ENCODE assay signal across 11 cellular contexts in genomic region chr2:68789603-68790002, GRCh38. TPM values are rescaled to one million over a fixed set of nuclear protein-coding genes. Genes with fewer than 3 reads are reported as not detected.
A peak's percentile ranks its signal among the peaks of the same experiment; 100 is the strongest.
DNase-seq lines count a peak whose midpoint lies in the region; ATAC-seq and FAIRE-seq lines count a peak whose summit lies in the region.
"Had no signal": no experiment of that assay in that cellular context is flagged by ENCODE, and none has a peak within 500 bp of the region (broad histone marks: within the 10 kb centered on the region; RNA-seq: fewer than 3 reads in every experiment).

No MANE protein-coding gene starts in this region.

- FAIRE-seq in HTR-8/SVneo (lab: Jason Lieb, UNC) = no peak
- FAIRE-seq: astrocyte had no signal

- H4K20me1 ChIP-seq in Karpas-422 (ENCODE audit: insufficient read depth, low read depth, low read length) = no peaks in the 10 kb centered on the region

- H3K4me2 ChIP-seq in Karpas-422 (ENCODE audit: low read depth, low read length, poor library complexity, severe bottlenecking) = no peak overlapping the region

- H2AFZ ChIP-seq in Karpas-422 (ENCODE audit: low read length) = no peak overlapping the region

- peaks cover 92% of the 10 kb centered on the region for H3K36me3 ChIP-seq in Karpas-422 (ENCODE audit: insufficient read depth, low read length)

- H3K4me3 ChIP-seq in Karpas-422 (ENCODE audit: low read length) = no peak overlapping the region

- no peaks in the 10 kb centered on the region for H3K9me3 ChIP-seq in Karpas-422 (ENCODE audit: low read length)

- peak overlapping the region; percentile 4; the same call in 1 of the 2 replicates for H3K27ac ChIP-seq in Karpas-422 (ENCODE audit: low read length)

- peak; percentile 99 for ATAC-seq in HG02588 (IDR thresholded peaks at IDR 0.05; ENCODE audit: unreplicated experiment)

- DNase-seq in activated effector memory CD4-positive, alpha-beta T cell treated with anti-CD3 and anti-CD28 coated beads, Interleukin-2, amount 50 U/mL, for 16 hours = peak; percentile 82
- DNase-seq in activated effector memory CD4-positive, alpha-beta T cell treated with Interleukin-2 at 50 U/mL for 16 hours = no peak
- DNase-seq in Karpas-422 (no peak), Kasumi-1 (lab: John Stamatoyannopoulos, UW) (no peak), DMS153 (lab: John Stamatoyannopoulos, UW) (no peak), HTR-8/SVneo (ENCODE audit: insufficient read length, low spot score) (no peak)
- peak; percentile 67 for DNase-seq in stimulated activated CD8-positive, alpha-beta memory T cell treated with anti-CD3 and anti-CD28 coated beads, Interleukin-4, amount 100 ng/mL, for 48 hours
- DNase-seq: RPMI8226 had no signal

- H3K4me1 ChIP-seq in Karpas-422 (ENCODE audit: low read length) = peaks cover 39% of the 10 kb centered on the region

- H3K9ac ChIP-seq in Karpas-422 (ENCODE audit: low read length) = no peak overlapping the region

- H3K27me3 ChIP-seq in Karpas-422 (ENCODE audit: low read length) = no peaks in the 10 kb centered on the region

- H3K79me2 ChIP-seq in Karpas-422 (ENCODE audit: low read length) = peaks cover 77% of the 10 kb centered on the region

- no peaks in the 10 kb centered on the region for H3K9me2 ChIP-seq in Karpas-422 (replicated peaks; ENCODE audit: insufficient read depth, low read length)

RNA-seq across cellular contexts. Expression of gene ARHGAP25, which starts 55.0 kb away (rescaled TPM):
- 172 and 213 TPM in 2 replicates for total RNA-seq in Karpas-422 (2014; rRNA removed; shearing (Covaris generic); ENCODE audit: low replicate concordance)
- total RNA-seq: HT-29 had no signal

Comparison
In these comparisons a context has a peak if more than half of its experiments do, and no peak if none do; other contexts are left out.
1. DNase-seq: peak in activated effector memory CD4-positive, alpha-beta T cell treated with anti-CD3 and anti-CD28 coated beads, Interleukin-2, amount 50 U/mL, for 16 hours (single experiment) and stimulated activated CD8-positive, alpha-beta memory T cell treated with anti-CD3 and anti-CD28 coated beads, Interleukin-4, amount 100 ng/mL, for 48 hours (single experiment); none in activated effector memory CD4-positive, alpha-beta T cell treated with Interleukin-2 at 50 U/mL for 16 hours (single experiment), Karpas-422 (single experiment), Kasumi-1 (0 of 2), DMS153 (single experiment) and HTR-8/SVneo (single experiment).